ENCODE assay signal across 1 cellular context in genomic region chr12:39626033-39626814, GRCh38.
TF ChIP-seq lines count a peak whose summit lies in the region.

No MANE protein-coding gene starts in this region.

TF ChIP-seq in H1, 55 proteins besides CTCF, POLR2A, EP300 and RAD21:
- TF ChIP-seq BACH1 (IDR thresholded peaks at IDR 0.05; ENCODE audit: low read length) (no peak), RBBP5 (IDR thresholded peaks at IDR 0.05; ENCODE audit: borderline replicate concordance, low read depth, low read length) (no peak), CTBP2 (IDR thresholded peaks at IDR 0.05; ENCODE audit: borderline replicate concordance, insufficient read depth, insufficient read length, low read length) (no peak), SIN3A (conservative IDR thresholded peaks at IDR 0.05 in 1 of 2, IDR thresholded peaks at IDR 0.05 in 1 of 2; ENCODE audit: low read depth in 1 of 2, low read length in 2 of 2) (no peak), FOSL1 (IDR thresholded peaks at IDR 0.05; ENCODE audit: insufficient read depth, low read depth, low read length) (no peak), MAX (IDR thresholded peaks at IDR 0.05) (no peak), KDM4A (IDR thresholded peaks at IDR 0.05; ENCODE audit: low read depth, low read length, severe bottlenecking) (no peak), YY1 (IDR thresholded peaks at IDR 0.05; ENCODE audit: low read depth, low read length) (no peak), E2F6 (IDR thresholded peaks at IDR 0.05) (no peak), SP4 (IDR thresholded peaks at IDR 0.05; ENCODE audit: low read length) (no peak)
TF ChIP-seq in H1: peak in this region for 0.
